21 cellular contexts compared by ENCODE assay signal in genomic region chr5:125181159-125181558, GRCh38.
"Had no signal": no experiment of that assay in that cellular context is flagged by ENCODE, and none has a peak within 500 bp of the region (broad histone marks: within the 10 kb centered on the region; RNA-seq: fewer than 3 reads in every experiment).

No MANE protein-coding gene starts in this region.

- H3K4me1 Mint-ChIP-seq: stimulated activated memory B cell treated with anti-CD40 and anti-IgM and Interleukin-4, amounts not matched to agents 10 μg/mL and 1 μg/mL and 100 μg/mL, for 72 hours had no signal

- DNase-seq: cortex of kidney; dorsolateral prefrontal cortex; effector CD8-positive, alpha-beta T cell; foreskin melanocyte; heart left ventricle; hippocampal formation; mammary epithelial cell; naive thymus-derived CD4-positive, alpha-beta T cell; nephron progenitor cell; psoas muscle; spleen; stimulated activated CD4-positive, alpha-beta T cell treated with anti-CD3 and anti-CD28 coated beads, Interleukin-15, amount 100 ng/mL, for 24 hours; stimulated activated CD4-positive, alpha-beta T cell treated with anti-CD3 and anti-CD28 coated beads, Interleukin-1b, Interleukin-23, amount 100 ng/mL, for 48 hours; stimulated activated CD4-positive, alpha-beta T cell treated with anti-CD3 and anti-CD28 coated beads, Interleukin-4, amount 100 ng/mL, for 24 hours; stomach; substantia nigra; transverse colon had no signal

- ATAC-seq: heart left ventricle; naive thymus-derived CD4-positive, alpha-beta T cell; psoas muscle; sciatic nerve; stimulated activated memory B cell treated with anti-CD40 and anti-IgM and Interleukin-4, amounts not matched to agents 10 μg/mL and 1 μg/mL and 100 μg/mL, for 72 hours had no signal

- H3K27me3 ChIP-seq: dorsolateral prefrontal cortex, esophagus muscularis mucosa, heart left ventricle, spleen, stomach, transverse colon had no signal

- H3K4me3 Mint-ChIP-seq: naive thymus-derived CD4-positive, alpha-beta T cell; nephron progenitor cell; stimulated activated memory B cell treated with anti-CD40 and anti-IgM and Interleukin-4, amounts not matched to agents 10 μg/mL and 1 μg/mL and 100 μg/mL, for 72 hours had no signal

- H3K36me3 Mint-ChIP-seq: naive thymus-derived CD4-positive, alpha-beta T cell had no signal

- H3K4me3 ChIP-seq: dorsolateral prefrontal cortex, esophagus muscularis mucosa, heart left ventricle, psoas muscle, spleen, stomach, thoracic aorta, transverse colon had no signal

- H3K27ac Mint-ChIP-seq: naive thymus-derived CD4-positive, alpha-beta T cell; nephron progenitor cell; stimulated activated memory B cell treated with anti-CD40 and anti-IgM and Interleukin-4, amounts not matched to agents 10 μg/mL and 1 μg/mL and 100 μg/mL, for 72 hours had no signal

- H3K27me3 Mint-ChIP-seq: naive thymus-derived CD4-positive, alpha-beta T cell; stimulated activated memory B cell treated with anti-CD40 and anti-IgM and Interleukin-4, amounts not matched to agents 10 μg/mL and 1 μg/mL and 100 μg/mL, for 72 hours had no signal

- H3K36me3 ChIP-seq: esophagus muscularis mucosa, heart left ventricle, spleen, stomach, thoracic aorta, transverse colon had no signal
